ENCODE assay signal across 9 cellular contexts in genomic region chr3:143060906-143061305, GRCh38. TPM values are rescaled to one million over a fixed set of nuclear protein-coding genes. Genes with fewer than 3 reads are reported as not detected.
A peak's percentile ranks its signal among the peaks of the same experiment; 100 is the strongest.
DNase-seq lines count a peak whose midpoint lies in the region; ATAC-seq, FAIRE-seq and TF ChIP-seq lines count a peak whose summit lies in the region.
"Had no signal": no experiment of that assay in that cellular context is flagged by ENCODE, and none has a peak within 500 bp of the region (broad histone marks: within the 10 kb centered on the region; RNA-seq: fewer than 3 reads in every experiment).

No MANE protein-coding gene starts in this region.

- peak; percentile 92 for FAIRE-seq in GM12892 (lab: Jason Lieb, UNC)

- H3K4me3 ChIP-seq in vagina (no peak overlapping the region), suprapubic skin (no peak overlapping the region), osteoblast (ENCODE audit: insufficient read depth, low read length) (no peak overlapping the region)

- peak; percentile 98 for ATAC-seq in HG03135 (IDR thresholded peaks at IDR 0.05; ENCODE audit: unreplicated experiment)
- ATAC-seq in activated T-helper 17 cell treated with anti-CD3 and anti-CD28 coated beads, Interleukin-2, amount 50 U/mL, for 72 hours (replicated peaks): peak; percentile 97
- no peak for ATAC-seq in SK-N-SH treated with all-trans-retinoic acid at 6 μM for 48 hours

- TF ChIP-seq POLR2A in GM12892 (IDR thresholded peaks at IDR 0.05; ENCODE audit: low read depth, low read length) (no peak), vagina (IDR thresholded peaks at IDR 0.05) (no peak), suprapubic skin (IDR thresholded peaks at IDR 0.05) (no peak)

- no peaks in the 10 kb centered on the region for H3K79me2 ChIP-seq in osteoblast (ENCODE audit: insufficient read depth, low read length)

- TF ChIP-seq CTCF in GM20000 (IDR thresholded peaks at IDR 0.05; ENCODE audit: extremely low read depth, missing control alignments): no peak
- no peak for TF ChIP-seq CTCF in vagina (IDR thresholded peaks at IDR 0.05)
- no peak for TF ChIP-seq CTCF in suprapubic skin (IDR thresholded peaks at IDR 0.05)
- TF ChIP-seq CTCF in osteoblast (IDR thresholded peaks at IDR 0.05; ENCODE audit: extremely low read depth, low read depth, low read length): no peak

- 89% methylated on average over 3 of the region's 3 CpGs for WGBS in suprapubic skin

- H3K4me1 ChIP-seq in vagina (peaks cover 4% of the 10 kb centered on the region), suprapubic skin (no peaks in the 10 kb centered on the region), osteoblast (ENCODE audit: insufficient read depth, low read length) (no peaks in the 10 kb centered on the region)

- H3K9me3 Mint-ChIP-seq in activated T-helper 17 cell treated with anti-CD3 and anti-CD28 coated beads, Interleukin-2, amount 50 U/mL, for 72 hours: no peaks in the 10 kb centered on the region

- H3K4me1 Mint-ChIP-seq in activated T-helper 17 cell treated with anti-CD3 and anti-CD28 coated beads, Interleukin-2, amount 50 U/mL, for 72 hours: peaks cover 4% of the 10 kb centered on the region

- H2AFZ ChIP-seq in osteoblast (ENCODE audit: low read length): no peak overlapping the region

- no peak for DNase-seq in GM12892 (ENCODE audit: insufficient read length)
- DNase-seq in GM20000 (ENCODE audit: low spot score): peak; percentile 47
- no peak for DNase-seq in vagina (ENCODE audit: extremely low spot score in 2 of 2)
- no peak for DNase-seq in suprapubic skin (ENCODE audit: low spot score in 2 of 2)
- no peak for DNase-seq in osteoblast (ENCODE audit: insufficient read length, low spot score, missing footprints)
- DNase-seq: small intestine had no signal

- intact Hi-C loops in vagina (cut with DNase I): no loop called here

- H3K27me3 ChIP-seq in vagina: no peaks in the 10 kb centered on the region
- H3K27me3 ChIP-seq in suprapubic skin: no peaks in the 10 kb centered on the region
- no peaks in the 10 kb centered on the region for H3K27me3 ChIP-seq in osteoblast (ENCODE audit: insufficient read depth, low read length)

- no peak overlapping the region for H3K4me2 ChIP-seq in osteoblast (ENCODE audit: insufficient read depth, low read length)

- peak overlapping the region; percentile 54 for H3K4me3 Mint-ChIP-seq in activated T-helper 17 cell treated with anti-CD3 and anti-CD28 coated beads, Interleukin-2, amount 50 U/mL, for 72 hours

- H3K27ac ChIP-seq in vagina (no peak overlapping the region), suprapubic skin (no peak overlapping the region), osteoblast (ENCODE audit: low read depth, low read length) (no peak overlapping the region)

- H3K27me3 Mint-ChIP-seq in activated T-helper 17 cell treated with anti-CD3 and anti-CD28 coated beads, Interleukin-2, amount 50 U/mL, for 72 hours: no peaks in the 10 kb centered on the region

- H3K36me3 ChIP-seq in vagina: peaks cover 0 to 8% of the 10 kb centered on the region in 2 donors
- peaks cover 23% of the 10 kb centered on the region for H3K36me3 ChIP-seq in suprapubic skin
- H3K36me3 ChIP-seq in osteoblast (ENCODE audit: insufficient read depth, low read length): peaks cover 9% of the 10 kb centered on the region

- H4K20me1 ChIP-seq in osteoblast (ENCODE audit: insufficient read depth, low read length): peaks cover 3% of the 10 kb centered on the region

- H3K9me3 ChIP-seq in vagina: no peaks in the 10 kb centered on the region
- no peaks in the 10 kb centered on the region for H3K9me3 ChIP-seq in suprapubic skin
- no peaks in the 10 kb centered on the region for H3K9me3 ChIP-seq in osteoblast (ENCODE audit: low read depth, low read length)

- peak overlapping the region; percentile 66 for H3K27ac Mint-ChIP-seq in activated T-helper 17 cell treated with anti-CD3 and anti-CD28 coated beads, Interleukin-2, amount 50 U/mL, for 72 hours

- no peak for TF ChIP-seq EP300 in suprapubic skin (IDR thresholded peaks at IDR 0.05)

- H3K36me3 Mint-ChIP-seq in activated T-helper 17 cell treated with anti-CD3 and anti-CD28 coated beads, Interleukin-2, amount 50 U/mL, for 72 hours (ENCODE audit: low read depth): peaks cover 69% of the 10 kb centered on the region

TF ChIP-seq in SK-N-SH treated with all-trans-retinoic acid at 6 μM for 48 hours, 23 proteins besides CTCF, POLR2A, EP300 and RAD21 (continues in another document):
- no peak for TF ChIP-seq OSR1 (CRISPR knock-in tag; IDR thresholded peaks at IDR 0.05)
- no peak for TF ChIP-seq TSHZ2 (CRISPR knock-in tag; IDR thresholded peaks at IDR 0.05)
- no peak for TF ChIP-seq ARNTL (CRISPR knock-in tag; IDR thresholded peaks at IDR 0.05; ENCODE audit: borderline replicate concordance, low read depth)
- no peak for TF ChIP-seq ZFP30 (CRISPR knock-in tag; IDR thresholded peaks at IDR 0.05)
- TF ChIP-seq ZC3H10 (CRISPR knock-in tag; IDR thresholded peaks at IDR 0.05): no peak
- TF ChIP-seq TCF4 (CRISPR knock-in tag; IDR thresholded peaks at IDR 0.05; ENCODE audit: borderline replicate concordance): no peak
- TF ChIP-seq ZNF565 (CRISPR knock-in tag; conservative IDR thresholded peaks at IDR 0.05; ENCODE audit: low read depth): no peak
- TF ChIP-seq POU6F1 (CRISPR knock-in tag; IDR thresholded peaks at IDR 0.05; ENCODE audit: borderline replicate concordance, low read depth): no peak
- TF ChIP-seq GLIS3 (CRISPR knock-in tag; IDR thresholded peaks at IDR 0.05): no peak
- TF ChIP-seq BACH2 (CRISPR knock-in tag; IDR thresholded peaks at IDR 0.05; ENCODE audit: borderline replicate concordance): no peak
- no peak for TF ChIP-seq CREB5 (CRISPR knock-in tag; IDR thresholded peaks at IDR 0.05; ENCODE audit: low read depth)
- TF ChIP-seq SNAI2 (CRISPR knock-in tag; IDR thresholded peaks at IDR 0.05): no peak
- no peak for TF ChIP-seq ZFP3 (CRISPR knock-in tag; IDR thresholded peaks at IDR 0.05)
- TF ChIP-seq TOX (CRISPR knock-in tag; IDR thresholded peaks at IDR 0.05; ENCODE audit: borderline replicate concordance): no peak

RNA-seq across cellular contexts. Expression of gene CHST2, which starts 58.7 kb away (rescaled TPM):
- polyA plus RNA-seq in GM12892 (2012; ENCODE audit: missing spikeins): 10.0 TPM
- total RNA-seq in activated T-helper 17 cell treated with anti-CD3 and anti-CD28 coated beads, Interleukin-2, amount 50 U/mL, for 72 hours: 1 to 10 TPM; 7.9 to 8.0 TPM
- total RNA-seq in vagina (12.5 TPM), suprapubic skin (10 to 100 TPM in 1 of 4 donors, 1 to 10 TPM in 3; 2.4 to 22.8 (median 5.3) TPM), osteoblast (13.8 and 16.5 TPM in 2 replicates)

RNA-seq across cellular contexts. Expression of gene U2SURP, which starts 59.5 kb away (rescaled TPM):
- 98.4 TPM for polyA plus RNA-seq in GM12892 (2012; ENCODE audit: missing spikeins)
- 100 to 1,000 TPM; 147 to 161 TPM for total RNA-seq in activated T-helper 17 cell treated with anti-CD3 and anti-CD28 coated beads, Interleukin-2, amount 50 U/mL, for 72 hours
- total RNA-seq in vagina (72.2 TPM), suprapubic skin (100 to 1,000 TPM in 1 of 4 donors, 10 to 100 TPM in 3; 51.4 to 175 (median 62.1) TPM), osteoblast (85.0 and 85.5 TPM in 2 replicates)
